ENCODE assay signal across 24 cellular contexts in genomic region chr16:86118467-86119307, GRCh38.
A peak's percentile ranks its signal among the peaks of the same experiment; 100 is the strongest.
DNase-seq lines count a peak whose midpoint lies in the region; ATAC-seq, FAIRE-seq and TF ChIP-seq lines count a peak whose summit lies in the region.
"Had no signal": no experiment of that assay in that cellular context is flagged by ENCODE, and none has a peak within 500 bp of the region (broad histone marks: within the 10 kb centered on the region; RNA-seq: fewer than 3 reads in every experiment).

No MANE protein-coding gene starts in this region.

- H3K9ac ChIP-seq in HepG2 (ENCODE audit: insufficient read depth, low read depth, low read length): no peak overlapping the region
- H3K9ac ChIP-seq: neural progenitor cell had no signal

- H3K4me3 Mint-ChIP-seq in mesothelial cell of epicardium: no peak overlapping the region
- H3K4me3 Mint-ChIP-seq: brain; CD8-positive, alpha-beta T cell; neural progenitor cell; type B pancreatic cell had no signal

- TF ChIP-seq EP300 in HepG2 (IDR thresholded peaks at IDR 0.05; ENCODE audit: low read depth in 2 of 2, low read length in 2 of 2) (no peak), HepG2 (CRISPR knock-in tag; IDR thresholded peaks at IDR 0.05; ENCODE audit: borderline replicate concordance) (no peak)

- FAIRE-seq in HepG2 (lab: Jason Lieb, UNC): no peak
- FAIRE-seq: A204.1 had no signal

- in situ Hi-C loops in HepG2 (cut with HindIII; ENCODE audit: extremely low pct_ligation_motif_present, low pct_unique_long_range_greater_than_20kb): no loop called here

- H3K27me3 ChIP-seq in HepG2 (ENCODE audit: control insufficient read depth in 1 of 2, insufficient read depth in 2 of 2, low read length in 2 of 2) (peaks cover 0 to 4% of the 10 kb centered on the region in 2 experiments; a peak in 1 of 5 replicates), right lobe of liver (no peaks in the 10 kb centered on the region)
- H3K27me3 ChIP-seq: foreskin keratinocyte had no signal

- H4K20me1 ChIP-seq in HepG2 (ENCODE audit: insufficient read depth, low read length) (no peaks in the 10 kb centered on the region), OCI-LY7 (ENCODE audit: insufficient read depth, low read length) (no peaks in the 10 kb centered on the region)

- no peak for TF ChIP-seq RAD21 in HepG2 (CRISPR knock-in tag; IDR thresholded peaks at IDR 0.05)

- CTCF ChIA-PET in HepG2 (lab: Yijun Ruan, JAX; ENCODE audit: low intra/inter-chr PET ratio, low total read pairs): no interaction called here
- CTCF ChIA-PET in OCI-LY7 (lab: Charles Lee; ENCODE audit: unreplicated experiment): no interaction called here

- DNase-seq in HepG2 (ENCODE audit: low spot score): no peak
- DNase-seq in right lobe of liver: no peak
- DNase-seq in RPMI8226: peak; percentile 18
- peak in 1 of 2 donors; percentile 18 for DNase-seq in left colon
- DNase-seq in OCI-LY7 (ENCODE audit: low spot score): no peak
- no peak for DNase-seq in mesothelial cell of epicardium (ENCODE audit: low spot score in 2 of 2, unreplicated experiment in 2 of 2)
- no peak for DNase-seq in DMS53 treated with DMSO at 0.1 percent for 48 hours (lab: John Stamatoyannopoulos, UW; ENCODE audit: unreplicated experiment)
- no peak for DNase-seq in GM03348 (ENCODE audit: low spot score)
- DNase-seq: activated CD8-positive, alpha-beta memory T cell treated with anti-CD3 and anti-CD28 coated beads for 24 hours; activated gamma-delta T cell treated with Interleukin-2 at 50 U/mL for 16 hours; activated T-cell treated with anti-CD3 and anti-CD28 coated beads, Interleukin-2, amount 50 U/mL, for 1 hour; CD8-positive, alpha-beta T cell; DMS153; erythroblast; foreskin keratinocyte; GDM1; NCI-H146; NCI-H526; posterior cingulate gyrus had no signal

- no peaks in the 10 kb centered on the region for H3K36me3 Mint-ChIP-seq in mesothelial cell of epicardium
- H3K36me3 Mint-ChIP-seq: brain; CD8-positive, alpha-beta T cell; neural progenitor cell; type B pancreatic cell had no signal

- H2AFZ ChIP-seq in HepG2 (ENCODE audit: low read length) (no peak overlapping the region), OCI-LY7 (ENCODE audit: low read length) (no peak overlapping the region)
- H2AFZ ChIP-seq: neural progenitor cell had no signal

- 23% methylated on average over 8 of the region's 12 CpGs for WGBS in HepG2 (ENCODE audit: low lambda C conversion rate)
- 40% methylated on average over 6 of the region's 12 CpGs for WGBS in right lobe of liver (ENCODE audit: insufficient coverage, low coverage, low lambda C conversion rate, missing lambda C conversion rate)

- TF ChIP-seq POLR2A in HepG2 (IDR thresholded peaks at IDR 0.05; ENCODE audit: insufficient read depth in 1 of 2, low read depth in 2 of 2, low read length in 2 of 2) (no peak), right lobe of liver (IDR thresholded peaks at IDR 0.05) (no peak)

- H3K79me2 ChIP-seq in HepG2 (ENCODE audit: insufficient read depth, low read length) (no peaks in the 10 kb centered on the region), OCI-LY7 (ENCODE audit: insufficient read depth, low read depth, low read length) (no peaks in the 10 kb centered on the region)

- H3K4me1 ChIP-seq in HepG2 (ENCODE audit: insufficient read depth, low read length) (no peaks in the 10 kb centered on the region; the same call in 1 of the 2 replicates), right lobe of liver (no peaks in the 10 kb centered on the region), OCI-LY7 (ENCODE audit: insufficient read depth, low read length, poor library complexity, severe bottlenecking) (no peaks in the 10 kb centered on the region)
- H3K4me1 ChIP-seq: foreskin keratinocyte, HAP-1 had no signal

- H3K9me3 ChIP-seq in HepG2 (ENCODE audit: low read length) (no peaks in the 10 kb centered on the region), right lobe of liver (no peaks in the 10 kb centered on the region), OCI-LY7 (ENCODE audit: low read length) (no peaks in the 10 kb centered on the region)
- H3K9me3 ChIP-seq: HAP-1 had no signal

- H3K36me3 ChIP-seq in HepG2 (replicated peaks in 1 of 2; ENCODE audit: control insufficient read depth in 1 of 2, insufficient read depth in 2 of 2, low read length in 2 of 2): no peaks in the 10 kb centered on the region
- H3K36me3 ChIP-seq in right lobe of liver: no peaks in the 10 kb centered on the region
- H3K36me3 ChIP-seq in OCI-LY7 (ENCODE audit: insufficient read depth, low read length): no peaks in the 10 kb centered on the region
- H3K36me3 ChIP-seq: HAP-1, neural progenitor cell had no signal

- no peak for TF ChIP-seq CTCF in HepG2 (CRISPR knock-in tag; IDR thresholded peaks at IDR 0.05)
- TF ChIP-seq CTCF in right lobe of liver (IDR thresholded peaks at IDR 0.05): no peak
- TF ChIP-seq CTCF in OCI-LY7 (conservative IDR thresholded peaks at IDR 0.05; ENCODE audit: low read length): no peak
- TF ChIP-seq CTCF in mesothelial cell of epicardium (IDR thresholded peaks at IDR 0.05; ENCODE audit: unreplicated experiment): no peak

- peaks cover 16% of the 10 kb centered on the region for H3K4me1 Mint-ChIP-seq in mesothelial cell of epicardium
- H3K4me1 Mint-ChIP-seq: brain had no signal

- no peaks in the 10 kb centered on the region for H3K9me3 Mint-ChIP-seq in mesothelial cell of epicardium
- H3K9me3 Mint-ChIP-seq: CD8-positive, alpha-beta T cell; neural progenitor cell; type B pancreatic cell had no signal

- H3K27me3 Mint-ChIP-seq in mesothelial cell of epicardium (ENCODE audit: low read depth): peaks cover 50% of the 10 kb centered on the region

- BruUV-seq in HepG2 (replicated peaks; lab: Mats Ljungman, UMichigan): no TSS peak
- no TSS peak for BruUV-seq in OCI-LY7 (replicated peaks; lab: Mats Ljungman, UMichigan)

- H3K4me2 ChIP-seq in HepG2 (ENCODE audit: low read depth, low read length) (no peak overlapping the region), OCI-LY7 (ENCODE audit: low read length) (no peak overlapping the region)
- H3K4me2 ChIP-seq: neural progenitor cell had no signal

- H3K27ac ChIP-seq in HepG2 (ENCODE audit: extremely low read length, insufficient read depth, low read length) (no peak overlapping the region), right lobe of liver (no peak overlapping the region), OCI-LY7 (ENCODE audit: low read depth, low read length, poor library complexity, severe bottlenecking) (no peak overlapping the region)
- H3K27ac ChIP-seq: foreskin keratinocyte, neural progenitor cell had no signal

- H3K9me2 ChIP-seq in OCI-LY7 (ENCODE audit: insufficient read depth, low read length): no peaks in the 10 kb centered on the region

- H3K27ac Mint-ChIP-seq in mesothelial cell of epicardium: no peak overlapping the region
- H3K27ac Mint-ChIP-seq: brain; CD8-positive, alpha-beta T cell; neural progenitor cell; type B pancreatic cell had no signal

- POLR2A ChIA-PET in HepG2 (lab: Yijun Ruan, JAX) (no interaction called here), OCI-LY7 (lab: Charles Lee) (no interaction called here)

- intact Hi-C loops in HepG2 (cut with micrococcal nuclease; ENCODE audit: unreplicated experiment) (no loop called here), right lobe of liver (cut with DNase I) (no loop called here), left colon (cut with DNase I, micrococcal nuclease) (no loop called here), OCI-LY7 (cut with micrococcal nuclease; ENCODE audit: unreplicated experiment) (no loop called here)

- H3K4me3 ChIP-seq in HepG2 (replicated peaks in 1 of 3; ENCODE audit: insufficient read depth in 1 of 3, low read depth in 2 of 3, low read length in 3 of 3) (no peak overlapping the region), right lobe of liver (no peak overlapping the region), OCI-LY7 (ENCODE audit: low read depth, low read length, poor library complexity, severe bottlenecking) (no peak overlapping the region)
- H3K4me3 ChIP-seq: HAP-1, neural progenitor cell had no signal

- ATAC-seq in HepG2 (peak; percentile 39; the same call in 1 of the 3 replicates), right lobe of liver (no peak), left colon (peak; percentile 61)
- ATAC-seq: CD8-positive, alpha-beta T cell; foreskin keratinocyte had no signal

TF ChIP-seq in HepG2, 621 proteins besides CTCF, POLR2A, EP300 and RAD21:
- TF ChIP-seq DMAP1 (CRISPR knock-in tag; IDR thresholded peaks at IDR 0.05) (no peak), ZNF768 (CRISPR knock-in tag; IDR thresholded peaks at IDR 0.05) (peak; percentile 90)

Comparison
In these comparisons a context has a peak if more than half of its experiments do, and no peak if none do; other contexts are left out.
1. ATAC-seq: peak in HepG2 (single experiment) and left colon (single experiment); none in right lobe of liver (0 of 4).